9 cellular contexts compared by ENCODE assay signal in genomic region chr3:100761211-100761921, GRCh38. TPM values are rescaled to one million over a fixed set of nuclear protein-coding genes. Genes with fewer than 3 reads are reported as not detected.
DNase-seq lines count a peak whose midpoint lies in the region; ATAC-seq and TF ChIP-seq lines count a peak whose summit lies in the region.
"Had no signal": no experiment of that assay in that cellular context is flagged by ENCODE, and none has a peak within 500 bp of the region (broad histone marks: within the 10 kb centered on the region; RNA-seq: fewer than 3 reads in every experiment).

No MANE protein-coding gene starts in this region.

- H3K27me3 ChIP-seq in Peyer's patch (no peaks in the 10 kb centered on the region), right lobe of liver (no peaks in the 10 kb centered on the region)

- peaks cover 21% of the 10 kb centered on the region for H3K4me1 Mint-ChIP-seq in activated T-helper 2 cell treated with anti-CD3 and anti-CD28 coated beads, Interferon-gamma antibody, Interleukin-2, Interleukin-4, amounts not matched to agents 10 μg/mL and 5 μg/mL and 100 μg/mL, durations not matched to agents 14 hours and 24 hours and 36 hours (ENCODE audit: low read depth)

- H3K4me3 ChIP-seq in Peyer's patch (no peak overlapping the region), right lobe of liver (no peak overlapping the region)

- peaks cover 7% of the 10 kb centered on the region for H3K27me3 Mint-ChIP-seq in activated T-helper 2 cell treated with anti-CD3 and anti-CD28 coated beads, Interferon-gamma antibody, Interleukin-2, Interleukin-4, amounts not matched to agents 10 μg/mL and 5 μg/mL and 100 μg/mL, durations not matched to agents 14 hours and 24 hours and 36 hours (ENCODE audit: low read depth)
- H3K27me3 Mint-ChIP-seq: activated naive CD4-positive, alpha-beta T cell treated with anti-CD3 and anti-CD28 coated beads, Interleukin-2, amount 50 U/mL, for 24 hours had no signal

- intact Hi-C loops in right lobe of liver (cut with DNase I), result no loop called here
- intact Hi-C loops in activated T-helper 2 cell treated with anti-CD3 and anti-CD28 coated beads, Interferon-gamma antibody, Interleukin-2, Interleukin-4, amounts not matched to agents 10 μg/mL and 5 μg/mL and 100 μg/mL, durations not matched to agents 14 hours and 24 hours and 36 hours (cut with micrococcal nuclease), result no loop called here

- H3K4me1 ChIP-seq in Peyer's patch (no peaks in the 10 kb centered on the region), right lobe of liver (peaks cover 0 to 24% (median 0%) of the 10 kb centered on the region in 4 donors)

- DNase-seq in 8988T, result peak; percentile 13
- DNase-seq in Peyer's patch, result no peak
- peak; percentile 54 to 67 (median 57) for DNase-seq in right lobe of liver
- DNase-seq in NCI-H2196 (lab: John Stamatoyannopoulos, UW; ENCODE audit: unreplicated experiment), result no peak
- DNase-seq in activated T-helper 2 cell treated with anti-CD3 and anti-CD28 coated beads, Interferon-gamma antibody, Interleukin-2, Interleukin-4, amounts not matched to agents 10 μg/mL and 5 μg/mL and 100 μg/mL, durations not matched to agents 14 hours and 24 hours and 36 hours (ENCODE audit: low spot score), result no peak
- DNase-seq in anterior cingulate cortex (lab: John Stamatoyannopoulos, UW), result no peak

- peak; percentile 79 for ATAC-seq in GM18502 (IDR thresholded peaks at IDR 0.05; ENCODE audit: poor library complexity, unreplicated experiment)
- peak; percentile 78 for ATAC-seq in HG02852 (IDR thresholded peaks at IDR 0.05; ENCODE audit: unreplicated experiment)
- ATAC-seq in right lobe of liver, result peak; percentile 82 to 91 (median 90)

- no peak overlapping the region for H3K4me3 Mint-ChIP-seq in activated T-helper 2 cell treated with anti-CD3 and anti-CD28 coated beads, Interferon-gamma antibody, Interleukin-2, Interleukin-4, amounts not matched to agents 10 μg/mL and 5 μg/mL and 100 μg/mL, durations not matched to agents 14 hours and 24 hours and 36 hours (ENCODE audit: low read depth)
- H3K4me3 Mint-ChIP-seq: activated naive CD4-positive, alpha-beta T cell treated with anti-CD3 and anti-CD28 coated beads, Interleukin-2, amount 50 U/mL, for 24 hours had no signal

- TF ChIP-seq POLR2A in Peyer's patch (IDR thresholded peaks at IDR 0.05) (no peak), right lobe of liver (IDR thresholded peaks at IDR 0.05) (no peak)

- H3K36me3 Mint-ChIP-seq in activated T-helper 2 cell treated with anti-CD3 and anti-CD28 coated beads, Interferon-gamma antibody, Interleukin-2, Interleukin-4, amounts not matched to agents 10 μg/mL and 5 μg/mL and 100 μg/mL, durations not matched to agents 14 hours and 24 hours and 36 hours (ENCODE audit: low read depth), result no peaks in the 10 kb centered on the region
- H3K36me3 Mint-ChIP-seq: activated naive CD4-positive, alpha-beta T cell treated with anti-CD3 and anti-CD28 coated beads, Interleukin-2, amount 50 U/mL, for 24 hours had no signal

- TF ChIP-seq CTCF in Peyer's patch (IDR thresholded peaks at IDR 0.05) (peak in 4 of 6 experiments; percentile 9 to 34 (median 28)), right lobe of liver (IDR thresholded peaks at IDR 0.05) (peak; percentile 31 to 56 (median 38))

- no peaks in the 10 kb centered on the region for H3K9me3 Mint-ChIP-seq in activated T-helper 2 cell treated with anti-CD3 and anti-CD28 coated beads, Interferon-gamma antibody, Interleukin-2, Interleukin-4, amounts not matched to agents 10 μg/mL and 5 μg/mL and 100 μg/mL, durations not matched to agents 14 hours and 24 hours and 36 hours
- H3K9me3 Mint-ChIP-seq: activated naive CD4-positive, alpha-beta T cell treated with anti-CD3 and anti-CD28 coated beads, Interleukin-2, amount 50 U/mL, for 24 hours had no signal

- H3K27ac Mint-ChIP-seq in activated T-helper 2 cell treated with anti-CD3 and anti-CD28 coated beads, Interferon-gamma antibody, Interleukin-2, Interleukin-4, amounts not matched to agents 10 μg/mL and 5 μg/mL and 100 μg/mL, durations not matched to agents 14 hours and 24 hours and 36 hours, result no peak overlapping the region
- H3K27ac Mint-ChIP-seq: activated naive CD4-positive, alpha-beta T cell treated with anti-CD3 and anti-CD28 coated beads, Interleukin-2, amount 50 U/mL, for 24 hours had no signal

- H3K27ac ChIP-seq in Peyer's patch, result no peak overlapping the region
- peak overlapping the region in 1 of 3 donors; percentile 20 for H3K27ac ChIP-seq in right lobe of liver

- H3K36me3 ChIP-seq in Peyer's patch (no peaks in the 10 kb centered on the region), right lobe of liver (no peaks in the 10 kb centered on the region)

- H3K9me3 ChIP-seq in Peyer's patch, result no peaks in the 10 kb centered on the region
- no peaks in the 10 kb centered on the region for H3K9me3 ChIP-seq in right lobe of liver

- WGBS in right lobe of liver (ENCODE audit: insufficient coverage, low coverage, low lambda C conversion rate, missing lambda C conversion rate), result 36% methylated on average over 1 of the region's 1 CpG

RNA-seq across cellular contexts. Expression of gene TFG, which starts 52.1 kb away (rescaled TPM):
- total RNA-seq in Peyer's patch, result 100 to 1,000 TPM in 3 of 4 donors, 10 to 100 TPM in 1; 75.1 to 188 (median 141) TPM
- total RNA-seq in right lobe of liver, result 10 to 100 TPM; 54.7 to 91.6 (median 71.5) TPM
- total RNA-seq in activated T-helper 2 cell treated with anti-CD3 and anti-CD28 coated beads, Interferon-gamma antibody, Interleukin-2, Interleukin-4, amounts not matched to agents 10 μg/mL and 5 μg/mL and 100 μg/mL, durations not matched to agents 14 hours and 24 hours and 36 hours, result 79.3 and 81.2 TPM in 2 replicates

Comparison
In these comparisons a context has a peak if more than half of its experiments do, and no peak if none do; other contexts are left out.
1. DNase-seq: peak in 8988T (single experiment) and right lobe of liver (3 of 3); none in Peyer's patch (0 of 3), NCI-H2196 (single experiment), activated T-helper 2 cell treated with anti-CD3 and anti-CD28 coated beads, Interferon-gamma antibody, Interleukin-2, Interleukin-4, amounts not matched to agents 10 μg/mL and 5 μg/mL and 100 μg/mL, durations not matched to agents 14 hours and 24 hours and 36 hours (single experiment) and anterior cingulate cortex (0 of 58).
2. Peak in every context shown above with its lines, with median percentiles within 50 percentile points of each other: ATAC-seq.